In the genomic region with DNA sequence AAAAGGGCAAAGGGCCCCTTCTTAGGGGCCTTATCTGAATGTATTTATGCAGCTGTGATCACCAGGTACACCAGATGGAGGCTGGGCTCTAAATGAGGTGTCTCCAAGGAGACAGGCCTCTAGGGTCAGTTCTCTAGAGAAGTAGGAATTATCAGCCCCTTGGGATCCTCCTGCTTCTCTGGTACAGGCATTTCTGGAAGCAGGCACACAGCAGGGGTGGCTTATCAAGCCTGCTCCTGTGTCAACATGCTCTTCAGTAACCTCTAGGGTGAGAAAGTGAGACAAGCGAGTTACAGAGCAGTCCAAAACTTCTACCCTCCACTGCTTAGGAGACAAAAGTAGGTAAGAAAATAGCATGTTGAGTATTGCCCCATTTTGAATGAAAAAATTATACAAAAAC, we compare ENCODE assay signal across 17 cellular contexts. TPM values are rescaled to one million over a fixed set of nuclear protein-coding genes. Genes with fewer than 3 reads are reported as not detected.
DNase-seq lines count a peak whose midpoint lies in the region; ATAC-seq, FAIRE-seq and TF ChIP-seq lines count a peak whose summit lies in the region.
"Had no signal": no experiment of that assay in that cellular context is flagged by ENCODE, and none has a peak within 500 bp of the region (broad histone marks: within the 10 kb centered on the region; RNA-seq: fewer than 3 reads in every experiment).

No MANE protein-coding gene starts in this region.

- H3K36me3 ChIP-seq in iPS-15b (ENCODE audit: control insufficient read depth, insufficient read depth, low read length) (peaks cover 3% of the 10 kb centered on the region), kidney (ENCODE audit: control insufficient read depth in 1 of 2, insufficient read depth in 2 of 2, low read length in 2 of 2) (peaks cover 2 to 13% of the 10 kb centered on the region in 2 donors)
- H3K36me3 ChIP-seq: colonic mucosa, ovary had no signal

- no peak for DNase-seq in D721Med (ENCODE audit: insufficient read length, low spot score)
- peak; percentile 28 for DNase-seq in NCI-H187 treated with DMSO at 0.1 percent for 48 hours (lab: John Stamatoyannopoulos, UW)
- peak; percentile 11 for DNase-seq in OCI-M1 (lab: John Stamatoyannopoulos, UW)
- DNase-seq in GM19239 (ENCODE audit: insufficient read length, low spot score) = no peak
- no peak for DNase-seq in stimulated activated CD8-positive, alpha-beta memory T cell treated with anti-CD3 and anti-CD28 coated beads, Interleukin-4, amount 100 ng/mL, for 48 hours
- no peak for DNase-seq in kidney
- DNase-seq: activated CD4-positive, alpha-beta memory T cell treated with anti-CD3 and anti-CD28 coated beads, Interleukin-2, amount 10 ng/mL, durations not matched to agents 7 days and 5 days; activated T-cell treated with anti-CD3 and anti-CD28 coated beads, Interleukin-2, amount 50 U/mL, for 24 hours; colonic mucosa; foreskin melanocyte; HFFc6; KG1; ovary; stimulated activated CD4-positive, alpha-beta T cell treated with anti-CD3 and anti-CD28 coated beads, Interleukin-2, amount 100 ng/mL, for 48 hours; T-helper 17 cell had no signal

- FAIRE-seq in D721Med (lab: Jason Lieb, UNC) (peak; percentile 16), GM19239 (lab: Jason Lieb, UNC) (no peak), kidney (lab: Jason Lieb, UNC) (no peak)

- no peak overlapping the region for H3K27ac ChIP-seq in kidney (ENCODE audit: low read depth in 2 of 2, low read length in 2 of 2)
- H3K27ac ChIP-seq: colonic mucosa, ovary had no signal

- H3K27me3 ChIP-seq in iPS-15b (ENCODE audit: control insufficient read depth, insufficient read depth, low read length) = no peaks in the 10 kb centered on the region
- H3K27me3 ChIP-seq: colonic mucosa, ovary had no signal

- H3K9me3 ChIP-seq in iPS-15b (ENCODE audit: control insufficient read depth, insufficient read depth, low read length) (no peaks in the 10 kb centered on the region), kidney (ENCODE audit: control insufficient read depth in 1 of 2, low read length in 2 of 2) (no peaks in the 10 kb centered on the region)
- H3K9me3 ChIP-seq: colonic mucosa, ovary had no signal

- H3K4me1 ChIP-seq in iPS-15b (ENCODE audit: control insufficient read depth, insufficient read depth, low read length) = no peaks in the 10 kb centered on the region
- H3K4me1 ChIP-seq in kidney (ENCODE audit: control insufficient read depth in 1 of 2, insufficient read depth in 1 of 2, low read depth in 1 of 2, low read length in 2 of 2) = no peaks in the 10 kb centered on the region
- H3K4me1 ChIP-seq: colonic mucosa had no signal

- ATAC-seq in HG03342 (IDR thresholded peaks at IDR 0.05; ENCODE audit: unreplicated experiment) = no peak
- ATAC-seq: T-helper 17 cell had no signal

- H3K9ac ChIP-seq in iPS-15b (ENCODE audit: low read depth, low read length) (peak overlapping the region; percentile 12), kidney (ENCODE audit: low read length in 2 of 2) (no peak overlapping the region)

- intact Hi-C loops in kidney (cut with DNase I) = no loop called here

- no peak overlapping the region for H3K4me3 ChIP-seq in iPS-15b (ENCODE audit: low read depth, low read length)
- no peak overlapping the region for H3K4me3 ChIP-seq in kidney (ENCODE audit: low read length in 2 of 2)
- H3K4me3 ChIP-seq: colonic mucosa, ovary had no signal

- TF ChIP-seq CTCF in D721Med (IDR thresholded peaks at IDR 0.05; ENCODE audit: insufficient read depth, missing control alignments) = no peak
- TF ChIP-seq CTCF in kidney (IDR thresholded peaks at IDR 0.05; ENCODE audit: borderline replicate concordance, extremely low read depth, insufficient read depth) = no peak

RNA-seq across cellular contexts. Expression of a gene that starts 13.8 kb away (rescaled TPM):
- total RNA-seq in kidney = 63.0 TPM
- 75.0 TPM for polyA plus RNA-seq in kidney (ENCODE audit: insufficient read depth, low read depth, low replicate concordance)

RNA-seq across cellular contexts. Expression of a gene that starts 13.9 kb away (rescaled TPM):
- total RNA-seq in kidney = 11.6 TPM
- polyA plus RNA-seq in kidney (ENCODE audit: insufficient read depth, low read depth, low replicate concordance) = 2.7 TPM

Comparison
In these comparisons a context has a peak if more than half of its experiments do, and no peak if none do; other contexts are left out.
1. DNase-seq: peak in NCI-H187 treated with DMSO at 0.1 percent for 48 hours (single experiment) and OCI-M1 (single experiment); none in D721Med (single experiment), GM19239 (single experiment), stimulated activated CD8-positive, alpha-beta memory T cell treated with anti-CD3 and anti-CD28 coated beads, Interleukin-4, amount 100 ng/mL, for 48 hours (single experiment) and kidney (single experiment).